10 cellular contexts compared by ENCODE assay signal in the genomic region with DNA sequence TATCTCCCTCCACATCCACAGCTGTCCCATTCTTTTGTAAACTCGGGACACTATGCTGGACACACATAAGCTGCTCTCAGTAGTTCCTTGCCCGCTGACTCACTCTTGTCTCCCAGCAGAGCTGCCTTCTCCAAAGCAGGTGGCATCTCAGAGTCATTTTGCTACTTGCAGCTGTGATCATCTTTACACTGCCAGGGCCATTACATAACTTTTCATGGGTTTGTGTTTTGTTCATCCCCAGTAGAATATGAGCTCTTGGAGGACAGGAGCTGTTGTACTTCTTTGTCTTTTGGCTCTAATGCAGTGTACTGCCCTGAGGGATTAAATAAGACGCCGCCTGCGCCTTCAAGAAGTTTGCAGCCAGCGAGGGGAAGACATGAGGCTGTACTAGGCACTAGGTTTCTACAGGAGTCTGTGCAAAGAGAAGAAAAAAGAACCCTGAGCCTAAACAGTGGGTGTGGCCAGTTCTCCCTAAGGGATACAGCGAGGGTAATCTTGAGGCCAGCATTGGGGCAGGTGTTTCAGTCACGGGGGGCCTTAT. TPM values are rescaled to one million over a fixed set of nuclear protein-coding genes. Genes with fewer than 3 reads are reported as not detected.
DNase-seq lines count a peak whose midpoint lies in the region; ATAC-seq lines count a peak whose summit lies in the region.
"Had no signal": no experiment of that assay in that cellular context is flagged by ENCODE, and none has a peak within 500 bp of the region (broad histone marks: within the 10 kb centered on the region; RNA-seq: fewer than 3 reads in every experiment).

No MANE protein-coding gene starts in this region.

- H3K4me1 Mint-ChIP-seq in activated naive CD4-positive, alpha-beta T cell treated with anti-CD3 and anti-CD28 coated beads, Interleukin-2, amount 50 U/mL, for 24 hours = peaks cover 89% of the 10 kb centered on the region
- peaks cover 53% of the 10 kb centered on the region for H3K4me1 Mint-ChIP-seq in activated naive CD4-positive, alpha-beta T cell treated with anti-CD3 and anti-CD28 coated beads, Interleukin-2, amount 10 ng/mL, durations not matched to agents 7 days and 5 days
- peaks cover 81% of the 10 kb centered on the region for H3K4me1 Mint-ChIP-seq in stimulated activated effector memory CD8-positive, alpha-beta T cell treated with anti-CD3 and anti-CD28 coated beads, Interleukin-12 subunit alpha, Interleukin-12 subunit beta, amount 100 ng/mL, for 72 hours

- DNase-seq in activated naive CD4-positive, alpha-beta T cell treated with anti-CD3 and anti-CD28 coated beads, Interleukin-2, amount 10 ng/mL, durations not matched to agents 7 days and 5 days = no peak
- DNase-seq in RPMI7951 (ENCODE audit: low read depth) (peak; percentile 45), GDM1 (lab: John Stamatoyannopoulos, UW) (no peak), foreskin melanocyte (no peak), SIG-M5 (lab: John Stamatoyannopoulos, UW) (no peak)
- peak in 1 of 2 donors; percentile 42 for DNase-seq in stimulated activated effector memory CD8-positive, alpha-beta T cell treated with anti-CD3 and anti-CD28 coated beads, Interleukin-12 subunit alpha, Interleukin-12 subunit beta, amount 100 ng/mL, for 72 hours (ENCODE audit: low spot score in 2 of 2)
- DNase-seq: NCI-H2081 treated with DMSO at 0.1 percent for 48 hours, stomach had no signal

- no peak overlapping the region for H3K4me3 Mint-ChIP-seq in activated naive CD4-positive, alpha-beta T cell treated with anti-CD3 and anti-CD28 coated beads, Interleukin-2, amount 50 U/mL, for 24 hours
- H3K4me3 Mint-ChIP-seq in activated naive CD4-positive, alpha-beta T cell treated with anti-CD3 and anti-CD28 coated beads, Interleukin-2, amount 10 ng/mL, durations not matched to agents 7 days and 5 days = no peak overlapping the region
- no peak overlapping the region for H3K4me3 Mint-ChIP-seq in stimulated activated effector memory CD8-positive, alpha-beta T cell treated with anti-CD3 and anti-CD28 coated beads, Interleukin-12 subunit alpha, Interleukin-12 subunit beta, amount 100 ng/mL, for 72 hours

- H3K36me3 Mint-ChIP-seq in activated naive CD4-positive, alpha-beta T cell treated with anti-CD3 and anti-CD28 coated beads, Interleukin-2, amount 50 U/mL, for 24 hours = peaks cover 29% of the 10 kb centered on the region
- H3K36me3 Mint-ChIP-seq in activated naive CD4-positive, alpha-beta T cell treated with anti-CD3 and anti-CD28 coated beads, Interleukin-2, amount 10 ng/mL, durations not matched to agents 7 days and 5 days = peaks cover 82% of the 10 kb centered on the region
- peaks cover 64% of the 10 kb centered on the region for H3K36me3 Mint-ChIP-seq in stimulated activated effector memory CD8-positive, alpha-beta T cell treated with anti-CD3 and anti-CD28 coated beads, Interleukin-12 subunit alpha, Interleukin-12 subunit beta, amount 100 ng/mL, for 72 hours

- CTCF ChIA-PET in activated naive CD4-positive, alpha-beta T cell treated with anti-CD3 and anti-CD28 coated beads, Interleukin-2, amount 10 ng/mL, durations not matched to agents 7 days and 5 days (lab: Charles Lee) = interaction anchor here (0.9 to 1.6 kb wide), 2 partner anchors 79 to 87 kb away, joined by 3 to 5 read pairs; no protein-coding TSS in a partner anchor

- no peaks in the 10 kb centered on the region for H3K27me3 Mint-ChIP-seq in activated naive CD4-positive, alpha-beta T cell treated with anti-CD3 and anti-CD28 coated beads, Interleukin-2, amount 50 U/mL, for 24 hours
- no peaks in the 10 kb centered on the region for H3K27me3 Mint-ChIP-seq in activated naive CD4-positive, alpha-beta T cell treated with anti-CD3 and anti-CD28 coated beads, Interleukin-2, amount 10 ng/mL, durations not matched to agents 7 days and 5 days

- peak; percentile 61 for ATAC-seq in HG02840 (IDR thresholded peaks at IDR 0.05; ENCODE audit: low FRiP score, unreplicated experiment)
- ATAC-seq in stimulated activated effector memory CD8-positive, alpha-beta T cell treated with anti-CD3 and anti-CD28 coated beads, Interleukin-12 subunit alpha, Interleukin-12 subunit beta, amount 100 ng/mL, for 72 hours = peak; percentile 59

- H3K9me3 Mint-ChIP-seq in activated naive CD4-positive, alpha-beta T cell treated with anti-CD3 and anti-CD28 coated beads, Interleukin-2, amount 50 U/mL, for 24 hours = no peaks in the 10 kb centered on the region
- no peaks in the 10 kb centered on the region for H3K9me3 Mint-ChIP-seq in activated naive CD4-positive, alpha-beta T cell treated with anti-CD3 and anti-CD28 coated beads, Interleukin-2, amount 10 ng/mL, durations not matched to agents 7 days and 5 days
- no peaks in the 10 kb centered on the region for H3K9me3 Mint-ChIP-seq in stimulated activated effector memory CD8-positive, alpha-beta T cell treated with anti-CD3 and anti-CD28 coated beads, Interleukin-12 subunit alpha, Interleukin-12 subunit beta, amount 100 ng/mL, for 72 hours

- peak overlapping the region; percentile 85 for H3K27ac Mint-ChIP-seq in activated naive CD4-positive, alpha-beta T cell treated with anti-CD3 and anti-CD28 coated beads, Interleukin-2, amount 50 U/mL, for 24 hours
- H3K27ac Mint-ChIP-seq in activated naive CD4-positive, alpha-beta T cell treated with anti-CD3 and anti-CD28 coated beads, Interleukin-2, amount 10 ng/mL, durations not matched to agents 7 days and 5 days = no peak overlapping the region
- peak overlapping the region; percentile 60 for H3K27ac Mint-ChIP-seq in stimulated activated effector memory CD8-positive, alpha-beta T cell treated with anti-CD3 and anti-CD28 coated beads, Interleukin-12 subunit alpha, Interleukin-12 subunit beta, amount 100 ng/mL, for 72 hours

RNA-seq across cellular contexts. Expression of a gene that starts 40.8 kb away (rescaled TPM):
- total RNA-seq in RPMI7951 (2014; rRNA removed; shearing (Covaris generic)) = 4.9 and 5.1 TPM in 2 replicates
